13 cellular contexts compared by ENCODE assay signal in the genomic region with DNA sequence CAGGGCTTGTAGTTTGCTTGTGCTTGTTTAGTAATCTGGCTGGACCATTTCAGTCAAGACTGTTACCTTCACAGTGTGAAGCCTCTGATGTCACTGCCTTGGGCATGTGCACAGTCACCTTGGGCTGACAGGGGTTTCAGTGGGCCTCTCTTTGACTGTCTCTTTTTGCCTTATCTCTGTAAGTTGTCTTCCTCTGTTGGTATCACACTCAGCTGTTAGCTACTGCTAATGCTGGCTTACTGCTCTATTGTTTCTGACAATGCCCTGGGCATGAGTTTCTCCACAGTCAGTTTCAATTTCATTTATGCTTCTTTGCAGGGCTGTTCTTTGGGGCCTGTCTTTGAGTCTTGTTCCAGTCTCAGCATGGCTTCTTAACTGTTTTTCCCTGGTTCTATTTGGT.
"Had no signal": no experiment of that assay in that cellular context is flagged by ENCODE, and none has a peak within 500 bp of the region (broad histone marks: within the 10 kb centered on the region; RNA-seq: fewer than 3 reads in every experiment).

No MANE protein-coding gene starts in this region.

- H3K4me3 ChIP-seq: colonic mucosa, spleen had no signal

- H3K9me3 ChIP-seq: colonic mucosa had no signal

- DNase-seq: activated CD4-positive, alpha-beta T cell treated with anti-CD3 and anti-CD28 coated beads, Interleukin-2, amount 50 U/mL, for 48 hours; activated CD4-positive, CD25-positive, alpha-beta regulatory T cell; activated T-cell treated with anti-CD3 and anti-CD28 coated beads for 4 hours; colonic mucosa; left ventricle myocardium superior; nephron progenitor cell; spleen; stimulated activated CD4-positive, alpha-beta T cell treated with anti-CD3 and anti-CD28 coated beads, Interleukin-1b, Interleukin-23, amount 100 ng/mL, for 48 hours; substantia nigra; T-helper 1 cell; trophoblast cell had no signal

- H3K36me3 Mint-ChIP-seq: stimulated activated memory B cell treated with anti-CD40 and anti-IgM and Interleukin-4, amounts not matched to agents 10 μg/mL and 1 μg/mL and 100 μg/mL, for 72 hours had no signal

- H3K4me3 Mint-ChIP-seq: nephron progenitor cell; stimulated activated memory B cell treated with anti-CD40 and anti-IgM and Interleukin-4, amounts not matched to agents 10 μg/mL and 1 μg/mL and 100 μg/mL, for 72 hours had no signal

- H3K36me3 ChIP-seq: colonic mucosa, spleen had no signal

- H3K27ac Mint-ChIP-seq: nephron progenitor cell; stimulated activated memory B cell treated with anti-CD40 and anti-IgM and Interleukin-4, amounts not matched to agents 10 μg/mL and 1 μg/mL and 100 μg/mL, for 72 hours had no signal

- H3K27me3 ChIP-seq: colonic mucosa, spleen had no signal

- H3K4me1 ChIP-seq: colonic mucosa, spleen had no signal

- H3K27ac ChIP-seq: colonic mucosa, spleen had no signal

- H3K27me3 Mint-ChIP-seq: stimulated activated memory B cell treated with anti-CD40 and anti-IgM and Interleukin-4, amounts not matched to agents 10 μg/mL and 1 μg/mL and 100 μg/mL, for 72 hours had no signal

- ATAC-seq: left ventricle myocardium superior; sciatic nerve; stimulated activated memory B cell treated with anti-CD40 and anti-IgM and Interleukin-4, amounts not matched to agents 10 μg/mL and 1 μg/mL and 100 μg/mL, for 72 hours had no signal

- H3K4me1 Mint-ChIP-seq: stimulated activated memory B cell treated with anti-CD40 and anti-IgM and Interleukin-4, amounts not matched to agents 10 μg/mL and 1 μg/mL and 100 μg/mL, for 72 hours had no signal
